Comparison of ENCODE assay signal across 20 cellular contexts in genomic region chr15:27463699-27464098, GRCh38.
"Had no signal": no experiment of that assay in that cellular context is flagged by ENCODE, and none has a peak within 500 bp of the region (broad histone marks: within the 10 kb centered on the region; RNA-seq: fewer than 3 reads in every experiment).

No MANE protein-coding gene starts in this region.

- H3K9ac ChIP-seq: KMS-11, SK-N-SH had no signal

- ATAC-seq: HepG2, T-cell had no signal

- H3K4me2 ChIP-seq: KMS-11, SK-N-SH had no signal

- H3K9me3 ChIP-seq: SK-N-SH had no signal

- H3K27ac ChIP-seq: KMS-11, RWPE1 had no signal

- FAIRE-seq: HepG2 had no signal

- DNase-seq: IMR-90, Kasumi-1, MM.1S, NCI-H1092 treated with DMSO at 0.1 percent for 48 hours, NCI-H1436, NCI-H187, NCI-H2029, NCI-H2081 treated with DMSO at 0.1 percent for 48 hours, NCI-H2171 treated with DMSO at 0.1 percent for 48 hours, NCI-H345, NCI-H524, NCI-H526 treated with DMSO at 0.1 percent for 48 hours, NCI-H748 treated with DMSO at 0.1 percent for 48 hours, SHP77, SK-N-SH, SW 1271, T-cell had no signal
